In the genomic region with DNA sequence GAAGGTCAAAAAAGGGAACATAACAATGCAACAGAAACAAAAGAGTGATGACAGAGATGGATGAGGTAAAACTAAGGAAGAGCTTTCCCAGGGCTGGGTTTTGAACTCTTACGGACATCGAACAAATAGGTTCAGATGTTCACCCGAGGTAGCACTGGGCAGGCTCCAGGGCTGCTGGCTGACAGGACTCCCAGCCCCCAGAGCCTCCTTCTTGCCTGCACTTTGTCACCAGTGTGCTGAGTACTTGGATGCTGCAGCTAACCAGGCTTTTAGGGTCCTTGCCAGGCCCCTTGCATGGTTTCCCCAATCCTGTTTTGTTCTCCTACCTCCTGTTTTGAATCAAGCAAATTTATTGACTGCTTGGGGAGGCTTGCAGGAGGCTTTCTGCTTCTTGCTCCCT, we compare ENCODE assay signal across 4 cellular contexts.
"Had no signal": no experiment of that assay in that cellular context is flagged by ENCODE, and none has a peak within 500 bp of the region (broad histone marks: within the 10 kb centered on the region; RNA-seq: fewer than 3 reads in every experiment).

No MANE protein-coding gene starts in this region.

- DNase-seq: H9, HCEC 1CT had no signal

- H3K27ac ChIP-seq: HL-60 had no signal

- H3K4me3 ChIP-seq: GM23338 had no signal
